8 cellular contexts compared by ENCODE assay signal in the genomic region with DNA sequence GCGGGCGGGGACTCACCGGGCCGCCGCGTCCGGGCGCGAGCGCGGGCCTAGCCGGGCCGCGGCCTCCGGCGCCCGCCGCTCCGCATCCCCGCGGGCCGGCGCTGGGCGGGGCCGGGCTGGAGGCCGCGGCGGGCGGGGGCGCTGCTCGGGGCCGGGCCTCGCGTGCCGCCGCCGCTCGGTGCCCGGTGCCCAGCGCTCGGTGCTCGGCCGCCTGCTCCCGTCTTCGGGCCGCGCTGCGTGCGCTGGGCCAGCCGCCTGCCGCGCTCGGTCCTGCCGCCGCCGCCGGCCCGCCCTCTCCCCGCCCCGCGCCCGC. TPM values are rescaled to one million over a fixed set of nuclear protein-coding genes. Genes with fewer than 3 reads are reported as not detected.
DNase-seq lines count a peak whose midpoint lies in the region; ATAC-seq and TF ChIP-seq lines count a peak whose summit lies in the region.

A gene (minus strand): TSS at position 281 of the 313 bp plus-strand sequence. CDS start 3,105 bp downstream, outside the sequence.

- POLR2A ChIA-PET in CD4-positive, alpha-beta memory T cell (lab: Charles Lee; ENCODE audit: partially characterized antibody): interaction anchor here (1.3 to 2.9 kb wide), 4 partner anchors 9 to 43 kb away, joined by 3 to 18 read pairs (median 4); a partner anchor contains a TSS

- no peak for DNase-seq in CD4-positive, alpha-beta memory T cell
- DNase-seq in amniotic stem cell (lab: John Stamatoyannopoulos, UW): peak; percentile 48
- no peak for DNase-seq in spleen
- no peak for DNase-seq in NCI-H187 (lab: John Stamatoyannopoulos, UW)
- no peak for DNase-seq in stimulated activated naive CD4-positive, alpha-beta T cell treated with Interleukin-2 at 50 U/mL for 16 hours (lab: John Stamatoyannopoulos, UW)

- peaks cover 5% of the 10 kb centered on the region for H3K36me3 ChIP-seq in CD4-positive, alpha-beta memory T cell (ENCODE audit: insufficient read depth, low read length)
- peaks cover 8% of the 10 kb centered on the region for H3K36me3 ChIP-seq in iPS-15b (ENCODE audit: control insufficient read depth, insufficient read depth, low read length)
- peaks cover 0 to 23% (median 11%) of the 10 kb centered on the region in 6 donors for H3K36me3 ChIP-seq in spleen

- peaks cover 38% of the 10 kb centered on the region for H3K4me1 ChIP-seq in CD4-positive, alpha-beta memory T cell (ENCODE audit: insufficient read depth, low read length)
- H3K4me1 ChIP-seq in iPS-15b (ENCODE audit: control insufficient read depth, insufficient read depth, low read length) (peaks cover 20% of the 10 kb centered on the region), spleen (peaks cover 56 to 91% (median 83%) of the 10 kb centered on the region in 6 donors)

- peaks cover 0 to 2% of the 10 kb centered on the region in 2 donors for H3K36me3 Mint-ChIP-seq in CD4-positive, alpha-beta memory T cell

- intact Hi-C loops in CD4-positive, alpha-beta memory T cell (cut with micrococcal nuclease): loop anchor here (1.0 kb wide), 1 partner anchor 43 kb away; no protein-coding TSS in a partner anchor
- intact Hi-C loops in spleen (cut with DNase I; ENCODE audit: low total_unique reads): no loop called here

- H3K9me3 Mint-ChIP-seq in CD4-positive, alpha-beta memory T cell: no peaks in the 10 kb centered on the region

- no peak for TF ChIP-seq POLR2A in spleen (IDR thresholded peaks at IDR 0.05)

- no peaks in the 10 kb centered on the region for H3K27me3 Mint-ChIP-seq in CD4-positive, alpha-beta memory T cell

- no peaks in the 10 kb centered on the region for H3K9me3 ChIP-seq in CD4-positive, alpha-beta memory T cell (ENCODE audit: control insufficient read depth in 1 of 2, low read length in 2 of 2)
- H3K9me3 ChIP-seq in iPS-15b (ENCODE audit: control insufficient read depth, insufficient read depth, low read length): no peaks in the 10 kb centered on the region
- no peaks in the 10 kb centered on the region for H3K9me3 ChIP-seq in spleen

- TF ChIP-seq CTCF in spleen (IDR thresholded peaks at IDR 0.05 in 8 of 11, conservative IDR thresholded peaks at IDR 0.05 in 3 of 11): no peak

- peak within 1 kb of the TSS; percentile 80 to 95 (median 90) for H3K27ac Mint-ChIP-seq in CD4-positive, alpha-beta memory T cell

- WGBS in spleen, 5 donors: 0 to 1% (median 0%) methylated on average over 1 to 61 of the region's 62 CpGs; no CpG with 5 or more reads in 2 of the 5 donors

- H3K27ac ChIP-seq in CD4-positive, alpha-beta memory T cell (ENCODE audit: low read depth, low read length): peak within 1 kb of the TSS; percentile 80
- peak within 1 kb of the TSS; percentile 76 to 95 (median 90) for H3K27ac ChIP-seq in spleen

- H3K27me3 ChIP-seq in CD4-positive, alpha-beta memory T cell (ENCODE audit: insufficient read depth, low read length): no peaks in the 10 kb centered on the region
- H3K27me3 ChIP-seq in iPS-15b (ENCODE audit: control insufficient read depth, insufficient read depth, low read length) (peaks cover 34% of the 10 kb centered on the region), spleen (replicated peaks in 1 of 7) (no peaks in the 10 kb centered on the region)

- ATAC-seq in HG03066 (IDR thresholded peaks at IDR 0.05; ENCODE audit: low read depth, unreplicated experiment) (peak; percentile 19), HG03025 (IDR thresholded peaks at IDR 0.05; ENCODE audit: low FRiP score, unreplicated experiment) (no peak)

- H3K9ac ChIP-seq in iPS-15b (ENCODE audit: low read depth, low read length): no peak within 1 kb of the TSS

- peak within 1 kb of the TSS; percentile 82 to 92 (median 88) for H3K4me3 Mint-ChIP-seq in CD4-positive, alpha-beta memory T cell

- H3K4me1 Mint-ChIP-seq in CD4-positive, alpha-beta memory T cell: peaks cover 21 to 60% (median 43%) of the 10 kb centered on the region in 4 donors

- CTCF ChIA-PET in CD4-positive, alpha-beta memory T cell (lab: Charles Lee; ENCODE audit: partially characterized antibody): no interaction called here

- H3K4me3 ChIP-seq in CD4-positive, alpha-beta memory T cell (ENCODE audit: low read length in 2 of 2): peak within 1 kb of the TSS; percentile 61
- H3K4me3 ChIP-seq in iPS-15b (ENCODE audit: low read depth, low read length): peak within 1 kb of the TSS; percentile 64
- H3K4me3 ChIP-seq in spleen: peak within 1 kb of the TSS; percentile 58 to 94 (median 76)

RNA-seq across cellular contexts. Expression of the gene that starts here (rescaled TPM):
- 10 to 100 TPM; 88.7 to 90.5 TPM for total RNA-seq in CD4-positive, alpha-beta memory T cell
- polyA plus RNA-seq in CD4-positive, alpha-beta memory T cell: 10 to 100 TPM in 1 of 2 donors, 1 to 10 TPM in 1; 5.3 to 23.5 TPM
- total RNA-seq in spleen: 100 to 1,000 TPM; 107 to 184 (median 141) TPM
- polyA plus RNA-seq in spleen: 100 to 1,000 TPM in 1 of 3 donors, 10 to 100 TPM in 2; 56.2 to 114 (median 61.6) TPM
